ENCODE assay signal across 20 cellular contexts in genomic region chr17:20086416-20087074, GRCh38.
DNase-seq lines count a peak whose midpoint lies in the region; TF ChIP-seq lines count a peak whose summit lies in the region.
"Had no signal": no experiment of that assay in that cellular context is flagged by ENCODE, and none has a peak within 500 bp of the region (broad histone marks: within the 10 kb centered on the region; RNA-seq: fewer than 3 reads in every experiment).

No MANE protein-coding gene starts in this region.

- H3K4me1 ChIP-seq in PC-9 (replicated peaks; ENCODE audit: insufficient read depth) (0 out of 2 replicates have a peak, but pooled peaks cover 5% of the 10 kb centered on the region), esophagus squamous epithelium (peaks cover 0 to 40% (median 5%) of the 10 kb centered on the region in 3 donors)

- BruUV-seq in PC-9 (replicated peaks; lab: Mats Ljungman, UMichigan) = no TSS peak

- H3K9me2 ChIP-seq in PC-9 (ENCODE audit: insufficient read depth) = no peaks in the 10 kb centered on the region

- peaks cover 10% of the 10 kb centered on the region for H3K27me3 Mint-ChIP-seq in activated T-helper 1 cell treated with anti-CD3 and anti-CD28 coated beads, Interleukin-12 subunit alpha, Interleukin-12 subunit beta, Interleukin-2, Interleukin-4 antibody, amounts not matched to agents 30 ng/mL and 10 ng/mL and 1 ng/mL, durations not matched to agents 14 hours and 24 hours and 36 hours (ENCODE audit: insufficient read depth)
- no peaks in the 10 kb centered on the region for H3K27me3 Mint-ChIP-seq in T-helper 2 cell treated with Interferon-gamma antibody and Interleukin-4, amounts not matched to agents 5 μg/mL and 100 μg/mL, for 36 hours (ENCODE audit: low read depth)
- H3K27me3 Mint-ChIP-seq: stimulated activated naive CD8-positive, alpha-beta T cell treated with anti-CD3 and anti-CD28 coated beads, Interleukin-15, amount 100 ng/mL, for 72 hours had no signal

- no peak for TF ChIP-seq CTCF in PC-9 (conservative IDR thresholded peaks at IDR 0.05)
- no peak for TF ChIP-seq CTCF in esophagus squamous epithelium (IDR thresholded peaks at IDR 0.05)

- no peak overlapping the region for H3K27ac Mint-ChIP-seq in activated T-helper 1 cell treated with anti-CD3 and anti-CD28 coated beads, Interleukin-12 subunit alpha, Interleukin-12 subunit beta, Interleukin-2, Interleukin-4 antibody, amounts not matched to agents 30 ng/mL and 10 ng/mL and 1 ng/mL, durations not matched to agents 14 hours and 24 hours and 36 hours
- H3K27ac Mint-ChIP-seq in T-helper 2 cell treated with Interferon-gamma antibody and Interleukin-4, amounts not matched to agents 5 μg/mL and 100 μg/mL, for 36 hours = no peak overlapping the region
- H3K27ac Mint-ChIP-seq: activated T-helper 2 cell treated with anti-CD3 and anti-CD28 coated beads, Interferon-gamma antibody, Interleukin-2, Interleukin-4, amounts not matched to agents 10 μg/mL and 5 μg/mL and 100 μg/mL, durations not matched to agents 14 hours and 24 hours and 36 hours; naive B cell; stimulated activated naive CD8-positive, alpha-beta T cell treated with anti-CD3 and anti-CD28 coated beads, Interleukin-15, amount 100 ng/mL, for 72 hours; T-helper 17 cell had no signal

- no peaks in the 10 kb centered on the region for H3K79me2 ChIP-seq in PC-9 (ENCODE audit: low read depth)

- no peaks in the 10 kb centered on the region for H3K27me3 ChIP-seq in PC-9 (ENCODE audit: insufficient read depth, low read depth)
- no peaks in the 10 kb centered on the region for H3K27me3 ChIP-seq in esophagus squamous epithelium

- intact Hi-C loops in PC-9 (cut with micrococcal nuclease; ENCODE audit: unreplicated experiment) (loop anchor here (2.0 kb wide), 1 partner anchor 78 kb away; the partner anchor contains the start of gene SPECC1), esophagus squamous epithelium (cut with DNase I) (no loop called here)
- intact Hi-C loops in activated T-helper 1 cell treated with anti-CD3 and anti-CD28 coated beads, Interleukin-12 subunit alpha, Interleukin-12 subunit beta, Interleukin-2, Interleukin-4 antibody, amounts not matched to agents 30 ng/mL and 10 ng/mL and 1 ng/mL, durations not matched to agents 14 hours and 24 hours and 36 hours (cut with micrococcal nuclease) = no loop called here

- no peak overlapping the region for H3K27ac ChIP-seq in PC-9
- H3K27ac ChIP-seq in esophagus squamous epithelium = peak overlapping the region in 3 of 4 donors; percentile 32 to 49 (median 46)
- peak overlapping the region in 11 of 21 experiments; percentile 1 to 66 (median 38) for H3K27ac ChIP-seq in skin epidermis

- H3K36me3 Mint-ChIP-seq in activated T-helper 1 cell treated with anti-CD3 and anti-CD28 coated beads, Interleukin-12 subunit alpha, Interleukin-12 subunit beta, Interleukin-2, Interleukin-4 antibody, amounts not matched to agents 30 ng/mL and 10 ng/mL and 1 ng/mL, durations not matched to agents 14 hours and 24 hours and 36 hours (ENCODE audit: low read depth) = no peaks in the 10 kb centered on the region
- H3K36me3 Mint-ChIP-seq in T-helper 2 cell treated with Interferon-gamma antibody and Interleukin-4, amounts not matched to agents 5 μg/mL and 100 μg/mL, for 36 hours (ENCODE audit: low read depth) = no peaks in the 10 kb centered on the region

- no peak overlapping the region for H3K4me3 ChIP-seq in PC-9
- no peak overlapping the region for H3K4me3 ChIP-seq in esophagus squamous epithelium
- no peak overlapping the region for H3K4me3 ChIP-seq in skin epidermis
- H3K4me3 ChIP-seq: lung had no signal

- H3K36me3 ChIP-seq in PC-9 (ENCODE audit: low read depth) (no peaks in the 10 kb centered on the region), esophagus squamous epithelium (no peaks in the 10 kb centered on the region)

- no peak for TF ChIP-seq POLR2A in esophagus squamous epithelium (IDR thresholded peaks at IDR 0.05)

- H3K4me1 Mint-ChIP-seq in activated T-helper 1 cell treated with anti-CD3 and anti-CD28 coated beads, Interleukin-12 subunit alpha, Interleukin-12 subunit beta, Interleukin-2, Interleukin-4 antibody, amounts not matched to agents 30 ng/mL and 10 ng/mL and 1 ng/mL, durations not matched to agents 14 hours and 24 hours and 36 hours (ENCODE audit: low read depth) = peaks cover 9% of the 10 kb centered on the region
- H3K4me1 Mint-ChIP-seq in T-helper 2 cell treated with Interferon-gamma antibody and Interleukin-4, amounts not matched to agents 5 μg/mL and 100 μg/mL, for 36 hours (ENCODE audit: low read depth) = peaks cover 9% of the 10 kb centered on the region

- DNase-seq in HT-29 (ENCODE audit: low spot score) (peak; percentile 1), PC-9 (peak; percentile 43 to 73), esophagus squamous epithelium (lab: John Stamatoyannopoulos, UW) (no peak), retina (no peak)
- DNase-seq in activated T-helper 1 cell treated with anti-CD3 and anti-CD28 coated beads, Interleukin-12 subunit alpha, Interleukin-12 subunit beta, Interleukin-2, Interleukin-4 antibody, amounts not matched to agents 30 ng/mL and 10 ng/mL and 1 ng/mL, durations not matched to agents 14 hours and 24 hours and 36 hours (ENCODE audit: low spot score) = no peak
- DNase-seq in T-helper 2 cell treated with Interferon-gamma antibody and Interleukin-4, amounts not matched to agents 5 μg/mL and 100 μg/mL, for 36 hours (ENCODE audit: low spot score) = no peak
- DNase-seq: activated CD4-positive, CD25-positive, alpha-beta regulatory T cell; cerebellar nuclear complex; COR-L47; foreskin melanocyte; H9; naive B cell; NK-92 treated with Interleukin-12 subunit alpha and Interleukin-12 subunit beta, amount 100 ng/mL, for 24 hours; posterior cingulate gyrus; stimulated activated CD4-positive, alpha-beta T cell treated with anti-CD3 and anti-CD28 coated beads, Interleukin-15, amount 100 ng/mL, for 24 hours; stimulated activated naive CD8-positive, alpha-beta T cell treated with anti-CD3 and anti-CD28 coated beads, Interleukin-15, amount 100 ng/mL, for 72 hours; T-helper 17 cell had no signal

- WGBS in esophagus squamous epithelium, 2 donors = 69 to 70% methylated on average over 6 to 7 of the region's 7 CpGs

- POLR2A ChIA-PET in PC-9 (lab: Charles Lee; ENCODE audit: unreplicated experiment) = interaction anchor here (0.6 kb wide), 2 partner anchors 76 to 439 kb away, joined by 3 read pairs; no protein-coding TSS in a partner anchor

- H3K9me3 ChIP-seq in PC-9 (ENCODE audit: insufficient read depth, low read depth) (no peaks in the 10 kb centered on the region), esophagus squamous epithelium (no peaks in the 10 kb centered on the region)

- no peak overlapping the region for H3K4me3 Mint-ChIP-seq in activated T-helper 1 cell treated with anti-CD3 and anti-CD28 coated beads, Interleukin-12 subunit alpha, Interleukin-12 subunit beta, Interleukin-2, Interleukin-4 antibody, amounts not matched to agents 30 ng/mL and 10 ng/mL and 1 ng/mL, durations not matched to agents 14 hours and 24 hours and 36 hours
- H3K4me3 Mint-ChIP-seq in T-helper 2 cell treated with Interferon-gamma antibody and Interleukin-4, amounts not matched to agents 5 μg/mL and 100 μg/mL, for 36 hours = no peak overlapping the region
- H3K4me3 Mint-ChIP-seq: H9; stimulated activated naive CD8-positive, alpha-beta T cell treated with anti-CD3 and anti-CD28 coated beads, Interleukin-15, amount 100 ng/mL, for 72 hours; T-helper 17 cell had no signal

- H3K4me2 ChIP-seq in PC-9 = no peak overlapping the region

- H2AFZ ChIP-seq in PC-9 = no peak overlapping the region

- H3K9me3 Mint-ChIP-seq in activated T-helper 1 cell treated with anti-CD3 and anti-CD28 coated beads, Interleukin-12 subunit alpha, Interleukin-12 subunit beta, Interleukin-2, Interleukin-4 antibody, amounts not matched to agents 30 ng/mL and 10 ng/mL and 1 ng/mL, durations not matched to agents 14 hours and 24 hours and 36 hours = no peaks in the 10 kb centered on the region
- no peaks in the 10 kb centered on the region for H3K9me3 Mint-ChIP-seq in T-helper 2 cell treated with Interferon-gamma antibody and Interleukin-4, amounts not matched to agents 5 μg/mL and 100 μg/mL, for 36 hours
- H3K9me3 Mint-ChIP-seq: activated T-helper 2 cell treated with anti-CD3 and anti-CD28 coated beads, Interferon-gamma antibody, Interleukin-2, Interleukin-4, amounts not matched to agents 10 μg/mL and 5 μg/mL and 100 μg/mL, durations not matched to agents 14 hours and 24 hours and 36 hours; H9; naive B cell; stimulated activated naive CD8-positive, alpha-beta T cell treated with anti-CD3 and anti-CD28 coated beads, Interleukin-15, amount 100 ng/mL, for 72 hours had no signal

- CTCF ChIA-PET in PC-9 (lab: Charles Lee) = interaction anchor here (0.9 to 1.0 kb wide), 2 partner anchors 76 to 383 kb away, joined by 3 to 7 read pairs; no protein-coding TSS in a partner anchor

- H4K20me1 ChIP-seq in PC-9 (ENCODE audit: insufficient read depth) = no peaks in the 10 kb centered on the region

- H3F3A ChIP-seq in PC-9 (ENCODE audit: insufficient read depth, low read depth) = no peaks in the 10 kb centered on the region

Comparison
In these comparisons a context has a peak if more than half of its experiments do, and no peak if none do; other contexts are left out.
1. DNase-seq: peak in HT-29 (single experiment) and PC-9 (2 of 2); none in esophagus squamous epithelium (single experiment), activated T-helper 1 cell treated with anti-CD3 and anti-CD28 coated beads, Interleukin-12 subunit alpha, Interleukin-12 subunit beta, Interleukin-2, Interleukin-4 antibody, amounts not matched to agents 30 ng/mL and 10 ng/mL and 1 ng/mL, durations not matched to agents 14 hours and 24 hours and 36 hours (single experiment), T-helper 2 cell treated with Interferon-gamma antibody and Interleukin-4, amounts not matched to agents 5 μg/mL and 100 μg/mL, for 36 hours (single experiment) and retina (single experiment).